In the genomic region with DNA sequence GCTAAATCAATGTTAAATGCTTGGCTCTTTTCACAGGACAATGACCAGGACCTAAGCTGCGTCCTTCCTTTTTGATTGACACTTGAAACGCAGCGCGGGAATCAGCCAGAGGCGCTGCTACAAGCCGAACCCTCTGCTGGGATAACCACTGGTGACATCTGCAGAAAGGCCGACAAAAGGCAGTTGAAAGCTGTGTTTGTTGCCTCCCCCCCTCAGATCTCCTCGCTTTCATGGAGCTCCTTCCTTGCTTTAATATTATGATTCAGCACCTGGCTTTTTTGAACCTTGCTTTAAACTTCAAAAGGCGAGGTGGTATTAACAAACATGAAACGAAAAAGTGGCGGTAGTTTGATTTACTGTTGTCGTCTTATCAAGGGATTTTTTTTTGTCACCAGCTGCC, we compare ENCODE assay signal across 19 cellular contexts.
DNase-seq lines count a peak whose midpoint lies in the region; ATAC-seq and TF ChIP-seq lines count a peak whose summit lies in the region.
"Had no signal": no experiment of that assay in that cellular context is flagged by ENCODE, and none has a peak within 500 bp of the region (broad histone marks: within the 10 kb centered on the region; RNA-seq: fewer than 3 reads in every experiment).

No MANE protein-coding gene starts in this region.

- peak overlapping the region in 1 of 2 experiments; percentile 43; a peak in 2 of 4 replicates for H3K4me3 ChIP-seq in DND-41 (ENCODE audit: low read depth in 1 of 2, low read length in 2 of 2)
- no peak overlapping the region for H3K4me3 ChIP-seq in upper lobe of right lung
- H3K4me3 ChIP-seq: GM23248 had no signal

- peak; percentile 87 for ATAC-seq in DND-41 (ENCODE audit: insufficient read depth, low read depth)
- no peak for ATAC-seq in HG02970 (IDR thresholded peaks at IDR 0.05; ENCODE audit: low FRiP score, unreplicated experiment)
- ATAC-seq in upper lobe of right lung: no peak
- ATAC-seq: SK-N-SH treated with all-trans-retinoic acid at 6 μM for 48 hours had no signal

- H3K27ac ChIP-seq in DND-41 (ENCODE audit: low read length) (peak overlapping the region; percentile 89), upper lobe of right lung (no peak overlapping the region)
- H3K27ac ChIP-seq: 22Rv1, GM23248 had no signal

- peak overlapping the region; percentile 50 for H3K9ac ChIP-seq in DND-41 (ENCODE audit: low read depth, low read length)
- H3K9ac ChIP-seq: GM23248 had no signal

- intact Hi-C loops in upper lobe of right lung (cut with DNase I): no loop called here

- H3K36me3 ChIP-seq in DND-41 (ENCODE audit: insufficient read depth, low read length) (no peaks in the 10 kb centered on the region), upper lobe of right lung (no peaks in the 10 kb centered on the region)

- H3K27me3 ChIP-seq in DND-41 (ENCODE audit: insufficient read depth, low read length, poor library complexity): no peaks in the 10 kb centered on the region
- no peaks in the 10 kb centered on the region for H3K27me3 ChIP-seq in upper lobe of right lung

- no peak overlapping the region for H3K27ac Mint-ChIP-seq in nephron progenitor cell
- H3K27ac Mint-ChIP-seq: B cell; T-helper 1 cell treated with Interleukin-12 subunit alpha and Interleukin-12 subunit beta and Interleukin-4 antibody, amounts not matched to agents 30 μg/mL and 1 μg/mL, for 36 hours had no signal

- H3K36me3 Mint-ChIP-seq in nephron progenitor cell (ENCODE audit: low read depth): no peaks in the 10 kb centered on the region
- H3K36me3 Mint-ChIP-seq: CD4-positive, CD25-positive, alpha-beta regulatory T cell had no signal

- peak overlapping the region; percentile 63 for H3K4me2 ChIP-seq in DND-41 (ENCODE audit: insufficient read depth, low read length)

- H3K27me3 Mint-ChIP-seq in nephron progenitor cell (ENCODE audit: low read depth, poor library complexity): peaks cover 4% of the 10 kb centered on the region

- peak; percentile 46 for TF ChIP-seq CTCF in DND-41 (IDR thresholded peaks at IDR 0.05; ENCODE audit: borderline replicate concordance, extremely low read depth, low read length, poor library complexity, severe bottlenecking)
- TF ChIP-seq CTCF in nephron progenitor cell (IDR thresholded peaks at IDR 0.05): no peak
- TF ChIP-seq CTCF in upper lobe of right lung (IDR thresholded peaks at IDR 0.05): no peak

- H3K4me1 ChIP-seq in DND-41 (ENCODE audit: insufficient read depth, low read length): peaks cover 39% of the 10 kb centered on the region
- no peaks in the 10 kb centered on the region for H3K4me1 ChIP-seq in upper lobe of right lung

- DNase-seq in NCI-H1417 (lab: John Stamatoyannopoulos, UW) (peak in 2 of 3 experiments; percentile 26 to 60), NCI-H1417 treated with DMSO at 0.1 percent for 48 hours (lab: John Stamatoyannopoulos, UW) (no peak), DND-41 (peak; percentile 84), NCI-H2227 treated with DMSO at 0.1 percent for 48 hours (lab: John Stamatoyannopoulos, UW) (peak; percentile 47), nephron progenitor cell (no peak), upper lobe of right lung (no peak)
- DNase-seq in activated CD4-positive, CD25-positive, alpha-beta regulatory T cell (lab: John Stamatoyannopoulos, UW): no peak
- DNase-seq: DMS79; GM23248; NCI-H1930; NCI-H526; NK-92 treated with Interleukin-12 subunit alpha and Interleukin-12 subunit beta, amount 100 ng/mL, for 24 hours; SHP77 had no signal

- H3K79me2 ChIP-seq in DND-41 (ENCODE audit: insufficient read depth, low read length): no peaks in the 10 kb centered on the region

- no peaks in the 10 kb centered on the region for H4K20me1 ChIP-seq in DND-41 (ENCODE audit: insufficient read depth, low read length)

- peak overlapping the region; percentile 58 for H2AFZ ChIP-seq in DND-41 (ENCODE audit: low read depth, low read length)
- H2AFZ ChIP-seq: GM23248 had no signal

- H3K4me1 Mint-ChIP-seq in nephron progenitor cell: peaks cover 26% of the 10 kb centered on the region
- H3K4me1 Mint-ChIP-seq: B cell; CD4-positive, CD25-positive, alpha-beta regulatory T cell had no signal

- H3K9me3 ChIP-seq in DND-41 (ENCODE audit: insufficient read depth, low read length, severe bottlenecking): no peaks in the 10 kb centered on the region
- H3K9me3 ChIP-seq in upper lobe of right lung: no peaks in the 10 kb centered on the region

- no peaks in the 10 kb centered on the region for H3K9me3 Mint-ChIP-seq in nephron progenitor cell
- H3K9me3 Mint-ChIP-seq: T-helper 1 cell treated with Interleukin-12 subunit alpha and Interleukin-12 subunit beta and Interleukin-4 antibody, amounts not matched to agents 30 μg/mL and 1 μg/mL, for 36 hours had no signal

- H3K4me3 Mint-ChIP-seq in nephron progenitor cell: peak overlapping the region; percentile 5
- H3K4me3 Mint-ChIP-seq: B cell; T-helper 1 cell treated with Interleukin-12 subunit alpha and Interleukin-12 subunit beta and Interleukin-4 antibody, amounts not matched to agents 30 μg/mL and 1 μg/mL, for 36 hours had no signal

Comparison
In these comparisons a context has a peak if more than half of its experiments do, and no peak if none do; other contexts are left out.
1. DNase-seq: peak in NCI-H1417 (2 of 3), DND-41 (single experiment) and NCI-H2227 treated with DMSO at 0.1 percent for 48 hours (single experiment); none in NCI-H1417 treated with DMSO at 0.1 percent for 48 hours (single experiment), nephron progenitor cell (single experiment), activated CD4-positive, CD25-positive, alpha-beta regulatory T cell (0 of 4) and upper lobe of right lung (single experiment).